ENCODE assay signal across 1 cellular context in the genomic region with DNA sequence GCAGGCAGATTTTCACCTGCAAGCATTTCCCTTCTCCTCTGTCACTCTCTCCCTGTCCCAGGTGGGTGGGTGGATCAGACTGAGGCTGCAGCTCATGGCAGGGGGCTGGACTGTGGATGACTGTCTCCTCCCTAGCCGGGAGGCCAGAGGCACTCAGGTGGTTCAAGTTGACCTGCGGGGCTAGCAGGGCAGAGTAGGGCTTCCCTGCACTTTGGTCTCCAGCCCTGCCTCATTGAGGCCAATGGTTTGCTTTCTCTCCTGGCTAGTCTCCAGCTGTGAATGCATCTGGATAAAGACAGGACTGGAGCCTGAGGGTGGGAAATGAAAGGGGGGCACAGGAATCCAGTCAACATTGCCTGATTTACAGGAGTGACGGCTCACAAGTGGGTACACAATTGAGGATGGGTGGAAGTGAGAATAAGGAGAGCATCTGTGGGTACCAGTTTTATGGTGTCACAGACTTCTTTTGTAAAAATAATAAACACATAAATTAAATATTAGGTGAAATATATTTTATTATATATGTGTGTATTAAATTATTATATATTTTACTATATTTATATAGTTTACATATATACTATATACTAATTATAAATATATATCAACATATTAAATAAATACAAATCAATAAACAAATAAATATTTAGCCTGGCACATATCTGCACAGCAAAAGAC.
TF ChIP-seq lines count a peak whose summit lies in the region.

No MANE protein-coding gene starts in this region.

TF ChIP-seq in HepG2, 621 proteins besides CTCF, POLR2A, EP300 and RAD21 (continued from another document and continues in another):
- TF ChIP-seq HOMEZ (CRISPR knock-in tag; IDR thresholded peaks at IDR 0.05; ENCODE audit: low read depth) (peak; percentile 47; the same call in 1 of the 2 replicates), ZFP37 (CRISPR knock-in tag; IDR thresholded peaks at IDR 0.05; ENCODE audit: borderline replicate concordance) (no peak), RBM39 (IDR thresholded peaks at IDR 0.05; ENCODE audit: low read depth, low read length, poor library complexity, severe bottlenecking) (peak; percentile 32), JUN (CRISPR knock-in tag; IDR thresholded peaks at IDR 0.05) (no peak), SNAI1 (CRISPR knock-in tag; IDR thresholded peaks at IDR 0.05; ENCODE audit: borderline replicate concordance) (no peak), ZNF83 (CRISPR knock-in tag; IDR thresholded peaks at IDR 0.05; ENCODE audit: borderline replicate concordance) (no peak), ELF1 (CRISPR knock-in tag; IDR thresholded peaks at IDR 0.05) (no peak), NR2C2 (CRISPR knock-in tag; IDR thresholded peaks at IDR 0.05; ENCODE audit: borderline replicate concordance) (no peak), ZNF713 (CRISPR knock-in tag; IDR thresholded peaks at IDR 0.05) (no peak), RBAK (CRISPR knock-in tag; IDR thresholded peaks at IDR 0.05) (no peak), SRSF9 (IDR thresholded peaks at IDR 0.05; ENCODE audit: borderline replicate concordance, insufficient read depth, low read depth, low read length, poor library complexity, severe bottlenecking) (no peak), ZBTB14 (CRISPR knock-in tag; IDR thresholded peaks at IDR 0.05) (no peak), MED1 (CRISPR knock-in tag; IDR thresholded peaks at IDR 0.05) (peak; percentile 65; the same call in 1 of the 2 replicates), ZNF615 (CRISPR knock-in tag; IDR thresholded peaks at IDR 0.05; ENCODE audit: borderline replicate concordance) (no peak), U2AF1 (optimal IDR thresholded peaks at IDR 0.05; ENCODE audit: low read depth, low read length) (no peak), THAP11 (CRISPR knock-in tag; IDR thresholded peaks at IDR 0.05) (no peak), NPAS2 (CRISPR knock-in tag; IDR thresholded peaks at IDR 0.05; ENCODE audit: borderline replicate concordance) (no peak), REPIN1 (CRISPR knock-in tag; IDR thresholded peaks at IDR 0.05; ENCODE audit: borderline replicate concordance, low read depth) (peak; percentile 55; the same call in 1 of the 2 replicates), HNF1A (IDR thresholded peaks at IDR 0.05; ENCODE audit: low read depth) (peak; percentile 56; the same call in 1 of the 2 replicates), HNF1A (CRISPR knock-in tag; IDR thresholded peaks at IDR 0.05; ENCODE audit: borderline replicate concordance) (peak; percentile 81), MAFF (IDR thresholded peaks at IDR 0.05; ENCODE audit: low read depth, low read length) (no peak)
- TF ChIP-seq, protein P1, sequence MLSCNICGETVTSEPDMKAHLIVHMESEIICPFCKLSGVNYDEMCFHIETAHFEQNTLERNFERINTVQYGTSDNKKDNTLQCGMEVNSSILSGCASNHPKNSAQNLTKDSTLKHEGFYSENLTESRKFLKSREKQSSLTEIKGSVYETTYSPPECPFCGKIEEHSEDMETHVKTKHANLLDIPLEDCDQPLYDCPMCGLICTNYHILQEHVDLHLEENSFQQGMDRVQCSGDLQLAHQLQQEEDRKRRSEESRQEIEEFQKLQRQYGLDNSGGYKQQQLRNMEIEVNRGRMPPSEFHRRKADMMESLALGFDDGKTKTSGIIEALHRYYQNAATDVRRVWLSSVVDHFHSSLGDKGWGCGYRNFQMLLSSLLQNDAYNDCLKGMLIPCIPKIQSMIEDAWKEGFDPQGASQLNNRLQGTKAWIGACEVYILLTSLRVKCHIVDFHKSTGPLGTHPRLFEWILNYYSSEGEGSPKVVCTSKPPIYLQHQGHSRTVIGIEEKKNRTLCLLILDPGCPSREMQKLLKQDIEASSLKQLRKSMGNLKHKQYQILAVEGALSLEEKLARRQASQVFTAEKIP (CRISPR knock-in tag; IDR thresholded peaks at IDR 0.05; ENCODE audit: borderline replicate concordance) = no peak
- TF ChIP-seq, protein P2, sequence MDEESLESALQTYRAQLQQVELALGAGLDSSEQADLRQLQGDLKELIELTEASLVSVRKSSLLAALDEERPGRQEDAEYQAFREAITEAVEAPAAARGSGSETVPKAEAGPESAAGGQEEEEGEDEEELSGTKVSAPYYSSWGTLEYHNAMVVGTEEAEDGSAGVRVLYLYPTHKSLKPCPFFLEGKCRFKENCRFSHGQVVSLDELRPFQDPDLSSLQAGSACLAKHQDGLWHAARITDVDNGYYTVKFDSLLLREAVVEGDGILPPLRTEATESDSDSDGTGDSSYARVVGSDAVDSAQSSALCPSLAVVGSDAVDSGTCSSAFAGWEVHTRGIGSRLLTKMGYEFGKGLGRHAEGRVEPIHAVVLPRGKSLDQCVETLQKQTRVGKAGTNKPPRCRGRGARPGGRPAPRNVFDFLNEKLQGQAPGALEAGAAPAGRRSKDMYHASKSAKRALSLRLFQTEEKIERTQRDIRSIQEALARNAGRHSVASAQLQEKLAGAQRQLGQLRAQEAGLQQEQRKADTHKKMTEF (CRISPR knock-in tag; IDR thresholded peaks at IDR 0.05) = no peak
- TF ChIP-seq, protein P3, sequence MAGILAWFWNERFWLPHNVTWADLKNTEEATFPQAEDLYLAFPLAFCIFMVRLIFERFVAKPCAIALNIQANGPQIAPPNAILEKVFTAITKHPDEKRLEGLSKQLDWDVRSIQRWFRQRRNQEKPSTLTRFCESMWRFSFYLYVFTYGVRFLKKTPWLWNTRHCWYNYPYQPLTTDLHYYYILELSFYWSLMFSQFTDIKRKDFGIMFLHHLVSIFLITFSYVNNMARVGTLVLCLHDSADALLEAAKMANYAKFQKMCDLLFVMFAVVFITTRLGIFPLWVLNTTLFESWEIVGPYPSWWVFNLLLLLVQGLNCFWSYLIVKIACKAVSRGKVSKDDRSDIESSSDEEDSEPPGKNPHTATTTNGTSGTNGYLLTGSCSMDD (CRISPR knock-in tag; IDR thresholded peaks at IDR 0.05) = no peak
- TF ChIP-seq, protein P4, sequence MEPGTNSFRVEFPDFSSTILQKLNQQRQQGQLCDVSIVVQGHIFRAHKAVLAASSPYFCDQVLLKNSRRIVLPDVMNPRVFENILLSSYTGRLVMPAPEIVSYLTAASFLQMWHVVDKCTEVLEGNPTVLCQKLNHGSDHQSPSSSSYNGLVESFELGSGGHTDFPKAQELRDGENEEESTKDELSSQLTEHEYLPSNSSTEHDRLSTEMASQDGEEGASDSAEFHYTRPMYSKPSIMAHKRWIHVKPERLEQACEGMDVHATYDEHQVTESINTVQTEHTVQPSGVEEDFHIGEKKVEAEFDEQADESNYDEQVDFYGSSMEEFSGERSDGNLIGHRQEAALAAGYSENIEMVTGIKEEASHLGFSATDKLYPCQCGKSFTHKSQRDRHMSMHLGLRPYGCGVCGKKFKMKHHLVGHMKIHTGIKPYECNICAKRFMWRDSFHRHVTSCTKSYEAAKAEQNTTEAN (CRISPR knock-in tag; conservative IDR thresholded peaks at IDR 0.05) = no peak
- TF ChIP-seq, protein P5, sequence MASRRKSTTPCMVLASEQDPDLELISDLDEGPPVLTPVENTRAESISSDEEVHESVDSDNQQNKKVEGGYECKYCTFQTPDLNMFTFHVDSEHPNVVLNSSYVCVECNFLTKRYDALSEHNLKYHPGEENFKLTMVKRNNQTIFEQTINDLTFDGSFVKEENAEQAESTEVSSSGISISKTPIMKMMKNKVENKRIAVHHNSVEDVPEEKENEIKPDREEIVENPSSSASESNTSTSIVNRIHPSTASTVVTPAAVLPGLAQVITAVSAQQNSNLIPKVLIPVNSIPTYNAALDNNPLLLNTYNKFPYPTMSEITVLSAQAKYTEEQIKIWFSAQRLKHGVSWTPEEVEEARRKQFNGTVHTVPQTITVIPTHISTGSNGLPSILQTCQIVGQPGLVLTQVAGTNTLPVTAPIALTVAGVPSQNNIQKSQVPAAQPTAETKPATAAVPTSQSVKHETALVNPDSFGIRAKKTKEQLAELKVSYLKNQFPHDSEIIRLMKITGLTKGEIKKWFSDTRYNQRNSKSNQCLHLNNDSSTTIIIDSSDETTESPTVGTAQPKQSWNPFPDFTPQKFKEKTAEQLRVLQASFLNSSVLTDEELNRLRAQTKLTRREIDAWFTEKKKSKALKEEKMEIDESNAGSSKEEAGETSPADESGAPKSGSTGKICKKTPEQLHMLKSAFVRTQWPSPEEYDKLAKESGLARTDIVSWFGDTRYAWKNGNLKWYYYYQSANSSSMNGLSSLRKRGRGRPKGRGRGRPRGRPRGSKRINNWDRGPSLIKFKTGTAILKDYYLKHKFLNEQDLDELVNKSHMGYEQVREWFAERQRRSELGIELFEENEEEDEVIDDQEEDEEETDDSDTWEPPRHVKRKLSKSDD (CRISPR knock-in tag; IDR thresholded peaks at IDR 0.05; ENCODE audit: low read depth) = no peak
- TF ChIP-seq, protein P6, sequence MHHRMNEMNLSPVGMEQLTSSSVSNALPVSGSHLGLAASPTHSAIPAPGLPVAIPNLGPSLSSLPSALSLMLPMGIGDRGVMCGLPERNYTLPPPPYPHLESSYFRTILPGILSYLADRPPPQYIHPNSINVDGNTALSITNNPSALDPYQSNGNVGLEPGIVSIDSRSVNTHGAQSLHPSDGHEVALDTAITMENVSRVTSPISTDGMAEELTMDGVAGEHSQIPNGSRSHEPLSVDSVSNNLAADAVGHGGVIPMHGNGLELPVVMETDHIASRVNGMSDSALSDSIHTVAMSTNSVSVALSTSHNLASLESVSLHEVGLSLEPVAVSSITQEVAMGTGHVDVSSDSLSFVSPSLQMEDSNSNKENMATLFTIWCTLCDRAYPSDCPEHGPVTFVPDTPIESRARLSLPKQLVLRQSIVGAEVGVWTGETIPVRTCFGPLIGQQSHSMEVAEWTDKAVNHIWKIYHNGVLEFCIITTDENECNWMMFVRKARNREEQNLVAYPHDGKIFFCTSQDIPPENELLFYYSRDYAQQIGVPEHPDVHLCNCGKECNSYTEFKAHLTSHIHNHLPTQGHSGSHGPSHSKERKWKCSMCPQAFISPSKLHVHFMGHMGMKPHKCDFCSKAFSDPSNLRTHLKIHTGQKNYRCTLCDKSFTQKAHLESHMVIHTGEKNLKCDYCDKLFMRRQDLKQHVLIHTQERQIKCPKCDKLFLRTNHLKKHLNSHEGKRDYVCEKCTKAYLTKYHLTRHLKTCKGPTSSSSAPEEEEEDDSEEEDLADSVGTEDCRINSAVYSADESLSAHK (CRISPR knock-in tag; IDR thresholded peaks at IDR 0.05; ENCODE audit: borderline replicate concordance) = no peak
- TF ChIP-seq, protein P7, sequence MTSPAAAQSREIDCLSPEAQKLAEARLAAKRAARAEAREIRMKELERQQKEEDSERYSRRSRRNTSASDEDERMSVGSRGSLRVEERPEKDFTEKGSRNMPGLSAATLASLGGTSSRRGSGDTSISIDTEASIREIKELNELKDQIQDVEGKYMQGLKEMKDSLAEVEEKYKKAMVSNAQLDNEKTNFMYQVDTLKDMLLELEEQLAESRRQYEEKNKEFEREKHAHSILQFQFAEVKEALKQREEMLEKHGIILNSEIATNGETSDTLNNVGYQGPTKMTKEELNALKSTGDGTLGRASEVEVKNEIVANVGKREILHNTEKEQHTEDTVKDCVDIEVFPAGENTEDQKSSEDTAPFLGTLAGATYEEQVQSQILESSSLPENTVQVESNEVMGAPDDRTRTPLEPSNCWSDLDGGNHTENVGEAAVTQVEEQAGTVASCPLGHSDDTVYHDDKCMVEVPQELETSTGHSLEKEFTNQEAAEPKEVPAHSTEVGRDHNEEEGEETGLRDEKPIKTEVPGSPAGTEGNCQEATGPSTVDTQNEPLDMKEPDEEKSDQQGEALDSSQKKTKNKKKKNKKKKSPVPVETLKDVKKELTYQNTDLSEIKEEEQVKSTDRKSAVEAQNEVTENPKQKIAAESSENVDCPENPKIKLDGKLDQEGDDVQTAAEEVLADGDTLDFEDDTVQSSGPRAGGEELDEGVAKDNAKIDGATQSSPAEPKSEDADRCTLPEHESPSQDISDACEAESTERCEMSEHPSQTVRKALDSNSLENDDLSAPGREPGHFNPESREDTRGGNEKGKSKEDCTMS (CRISPR knock-in tag; conservative IDR thresholded peaks at IDR 0.05) = no peak
